In the genomic region with DNA sequence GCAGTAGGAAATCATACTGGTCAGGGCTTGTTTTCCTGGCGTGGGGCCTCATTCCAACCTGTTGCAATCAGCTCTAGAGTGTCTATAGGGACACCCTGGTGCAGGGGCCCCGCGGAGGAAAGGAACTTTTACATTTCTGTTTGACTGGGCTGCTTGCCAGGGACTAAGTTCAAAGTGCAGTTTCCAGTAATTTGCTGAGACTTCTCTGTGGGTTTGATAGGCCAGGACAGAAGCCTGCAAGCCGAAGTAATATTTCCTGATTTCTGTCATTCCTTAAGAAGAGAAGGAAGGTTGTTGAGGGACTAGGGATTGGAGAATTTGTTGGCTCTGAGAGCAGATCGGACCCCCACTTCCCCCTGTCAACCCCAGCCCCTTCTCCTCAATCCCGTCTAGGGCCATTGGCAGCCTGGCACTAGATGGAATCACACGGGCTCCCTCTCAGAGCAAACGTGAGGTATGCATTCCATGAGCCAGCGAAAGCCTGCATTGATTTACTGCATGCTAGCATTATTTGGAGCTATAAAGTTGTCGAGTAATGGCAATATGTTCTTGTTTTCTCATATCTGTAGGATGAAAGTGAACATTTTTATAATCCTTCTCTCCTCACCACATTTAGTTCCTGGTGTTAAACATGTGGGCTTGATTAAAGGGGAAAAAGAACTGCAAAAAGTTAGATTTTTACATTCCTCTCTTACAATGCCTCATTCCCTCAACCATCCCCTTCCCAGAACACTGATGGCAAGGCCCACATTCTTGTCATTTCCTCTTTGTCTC, we compare ENCODE assay signal across 7 cellular contexts.
DNase-seq lines count a peak whose midpoint lies in the region; ATAC-seq, FAIRE-seq and TF ChIP-seq lines count a peak whose summit lies in the region.

No MANE protein-coding gene starts in this region.

- no peak for ATAC-seq in HG03097 (IDR thresholded peaks at IDR 0.05; ENCODE audit: low FRiP score, unreplicated experiment)
- ATAC-seq in GM19397 (IDR thresholded peaks at IDR 0.05; ENCODE audit: unreplicated experiment), result no peak

- H3K27me3 ChIP-seq in brain microvascular endothelial cell (replicated peaks) (no peaks in the 10 kb centered on the region), stomach smooth muscle (ENCODE audit: control insufficient read depth in 1 of 2, insufficient read depth in 2 of 2, low read length in 2 of 2) (no peaks in the 10 kb centered on the region)

- peak overlapping the region in 1 of 2 donors; percentile 52 for H3K9ac ChIP-seq in kidney (ENCODE audit: low read length in 2 of 2)
- peak overlapping the region in 1 of 2 donors; percentile 38 for H3K9ac ChIP-seq in stomach smooth muscle (ENCODE audit: low read length in 2 of 2)

- FAIRE-seq in kidney (lab: Jason Lieb, UNC), result peak; percentile 83
- no peak for FAIRE-seq in frontal cortex (lab: Jason Lieb, UNC)

- no peak overlapping the region for H3K4me3 ChIP-seq in brain microvascular endothelial cell (ENCODE audit: low read depth, low read length)
- H3K4me3 ChIP-seq in kidney (ENCODE audit: low read length in 2 of 2), result peak overlapping the region in 1 of 2 donors; percentile 29
- peak overlapping the region in 1 of 2 donors; percentile 10 for H3K4me3 ChIP-seq in stomach smooth muscle (ENCODE audit: low read length in 2 of 2)

- H3K36me3 ChIP-seq in brain microvascular endothelial cell (replicated peaks) (no peaks in the 10 kb centered on the region), kidney (ENCODE audit: control insufficient read depth in 1 of 2, insufficient read depth in 2 of 2, low read length in 2 of 2) (no peaks in the 10 kb centered on the region), stomach smooth muscle (ENCODE audit: control insufficient read depth in 2 of 2, insufficient read depth in 2 of 2, low read length in 2 of 2) (no peaks in the 10 kb centered on the region)

- no peaks in the 10 kb centered on the region for H3K9me3 ChIP-seq in kidney (ENCODE audit: control insufficient read depth in 1 of 2, low read length in 2 of 2)
- no peaks in the 10 kb centered on the region for H3K9me3 ChIP-seq in stomach smooth muscle (ENCODE audit: control insufficient read depth in 2 of 2, low read length in 2 of 2)

- in situ Hi-C loops in brain microvascular endothelial cell (cut with HindIII; ENCODE audit: low pct_ligation_motif_present, low sequenced_read_pairs), result no loop called here

- peaks cover 11 to 39% of the 10 kb centered on the region in 2 donors for H3K4me1 ChIP-seq in kidney (ENCODE audit: control insufficient read depth in 1 of 2, insufficient read depth in 1 of 2, low read depth in 1 of 2, low read length in 2 of 2)
- H3K4me1 ChIP-seq in stomach smooth muscle (ENCODE audit: control insufficient read depth, insufficient read depth, low read length), result peaks cover 15% of the 10 kb centered on the region

- peak; percentile 59 for DNase-seq in M059J (ENCODE audit: low read depth)
- DNase-seq in brain microvascular endothelial cell, result peak; percentile 95
- DNase-seq in kidney, result peak; percentile 94
- DNase-seq in frontal cortex (ENCODE audit: low spot score in 2 of 2), result no peak

- intact Hi-C loops in kidney (cut with DNase I), result loop anchor here (10.0 kb wide), 1 partner anchor 151 kb away; no protein-coding TSS in a partner anchor

- TF ChIP-seq CTCF in brain microvascular endothelial cell (IDR thresholded peaks at IDR 0.05; ENCODE audit: low read depth, low read length, missing control alignments) (no peak), kidney (IDR thresholded peaks at IDR 0.05; ENCODE audit: borderline replicate concordance, extremely low read depth, insufficient read depth) (no peak)

- peak overlapping the region; percentile 74 for H3K27ac ChIP-seq in brain microvascular endothelial cell
- H3K27ac ChIP-seq in kidney (ENCODE audit: low read depth in 2 of 2, low read length in 2 of 2), result peak overlapping the region; percentile 84 to 92
- peak overlapping the region; percentile 65 for H3K27ac ChIP-seq in stomach smooth muscle (ENCODE audit: low read length)

Comparison
In these comparisons a context has a peak if more than half of its experiments do, and no peak if none do; other contexts are left out.
1. DNase-seq: peak in M059J (single experiment), brain microvascular endothelial cell (single experiment) and kidney (single experiment); none in frontal cortex (0 of 2).
2. Peak in every context shown above with its lines, with median percentiles within 50 percentile points of each other: H3K27ac ChIP-seq.